ENCODE assay signal across 15 cellular contexts in the genomic region with DNA sequence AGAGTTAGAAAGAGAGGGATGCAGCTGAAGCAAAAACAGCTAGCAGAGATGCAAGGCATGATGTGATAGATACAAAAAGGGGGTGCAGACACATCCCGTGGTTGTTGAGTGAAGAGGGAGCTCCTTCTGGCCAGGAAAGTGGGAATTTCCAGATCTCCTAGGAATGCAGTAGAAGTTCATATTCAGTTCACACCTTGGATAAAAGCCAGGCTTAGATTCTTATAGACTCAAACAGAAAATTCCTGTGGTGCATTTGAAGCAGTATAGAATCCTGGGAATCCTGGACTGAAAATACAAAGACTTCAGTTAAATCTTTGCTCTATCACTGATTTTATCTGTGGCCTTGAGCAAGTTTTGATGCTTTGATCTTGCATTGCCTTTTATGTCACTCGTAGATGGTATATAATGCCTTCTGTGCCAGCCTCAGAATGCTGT. TPM values are rescaled to one million over a fixed set of nuclear protein-coding genes. Genes with fewer than 3 reads are reported as not detected.
A peak's percentile ranks its signal among the peaks of the same experiment; 100 is the strongest.
DNase-seq lines count a peak whose midpoint lies in the region; ATAC-seq and TF ChIP-seq lines count a peak whose summit lies in the region.
"Had no signal": no experiment of that assay in that cellular context is flagged by ENCODE, and none has a peak within 500 bp of the region (broad histone marks: within the 10 kb centered on the region; RNA-seq: fewer than 3 reads in every experiment).

No MANE protein-coding gene starts in this region.

- no peak for TF ChIP-seq CTCF in AG10803 (conservative IDR thresholded peaks at IDR 0.05; ENCODE audit: low read length)
- TF ChIP-seq CTCF in astrocyte of the spinal cord (IDR thresholded peaks at IDR 0.05; ENCODE audit: low read depth, low read length) = no peak
- TF ChIP-seq CTCF in kidney epithelial cell (IDR thresholded peaks at IDR 0.05; ENCODE audit: insufficient read depth, low read length, poor library complexity, severe bottlenecking) = no peak

- H3K27me3 ChIP-seq in kidney epithelial cell (ENCODE audit: control insufficient read depth, insufficient read depth, low read length) = no peaks in the 10 kb centered on the region
- H3K27me3 ChIP-seq: right atrium auricular region, upper lobe of right lung had no signal

- peak; percentile 89 for DNase-seq in AG10803 (ENCODE audit: low read depth)
- DNase-seq in HT1080 (ENCODE audit: low read depth) = peak; percentile 71
- DNase-seq in astrocyte of the spinal cord (ENCODE audit: low read depth, low spot score) = peak; percentile 79
- DNase-seq in kidney epithelial cell (ENCODE audit: low read depth) = peak; percentile 29
- no peak for DNase-seq in NCI-H2227 (lab: John Stamatoyannopoulos, UW; ENCODE audit: unreplicated experiment)
- no peak for DNase-seq in activated naive CD4-positive, alpha-beta T cell treated with Interleukin-2 at 50 U/mL for 16 hours
- DNase-seq: activated CD4-positive, CD25-positive, alpha-beta regulatory T cell; CD4-positive, CD25-positive, alpha-beta regulatory T cell; hippocampal formation; NCI-H446; upper lobe of right lung had no signal

- H3K36me3 ChIP-seq in kidney epithelial cell (ENCODE audit: control insufficient read depth, insufficient read depth, low read length) = no peaks in the 10 kb centered on the region

- in situ Hi-C loops in astrocyte of the spinal cord (cut with HindIII; ENCODE audit: low sequenced_read_pairs) = no loop called here

- H3K4me3 ChIP-seq in AG10803 (ENCODE audit: low read length) (no peak overlapping the region), astrocyte of the spinal cord (ENCODE audit: low read depth, low read length) (no peak overlapping the region), kidney epithelial cell (ENCODE audit: low read depth, low read length) (no peak overlapping the region)
- H3K4me3 ChIP-seq: coronary artery, right atrium auricular region, upper lobe of right lung had no signal

- ATAC-seq in GM18498 (IDR thresholded peaks at IDR 0.05; ENCODE audit: unreplicated experiment) (no peak), GM18520 (IDR thresholded peaks at IDR 0.05; ENCODE audit: unreplicated experiment) (no peak)
- ATAC-seq: upper lobe of right lung had no signal

RNA-seq across cellular contexts. Expression of a gene that starts 33.9 kb away (rescaled TPM):
- 24.4 and 28.3 TPM in 2 replicates for total RNA-seq in HT1080 (2014; rRNA removed; shearing (Covaris generic))
- 20.3 and 23.4 TPM in 2 replicates for polyA plus RNA-seq in HT1080 (2015; cell fraction: cytosol; rRNA removed)
- polyA plus RNA-seq in HT1080 (2015; cell fraction: nucleus; rRNA removed) = 35.4 and 36.7 TPM in 2 replicates
- total RNA-seq in kidney epithelial cell = 82.7 and 83.5 TPM in 2 replicates

RNA-seq across cellular contexts. Expression of a gene that starts 38.8 kb away (rescaled TPM):
- 9.9 and 11.8 TPM in 2 replicates for total RNA-seq in HT1080 (2014; rRNA removed; shearing (Covaris generic))
- polyA plus RNA-seq in HT1080 (2015; cell fraction: cytosol; rRNA removed) = 29.5 and 29.7 TPM in 2 replicates
- polyA plus RNA-seq in HT1080 (2015; cell fraction: nucleus; rRNA removed) = 5.9 and 8.7 TPM in 2 replicates
- total RNA-seq in kidney epithelial cell = 72.9 and 92.2 TPM in 2 replicates

Comparison
In these comparisons a context has a peak if more than half of its experiments do, and no peak if none do; other contexts are left out.
1. DNase-seq: peak in AG10803 (single experiment), HT1080 (single experiment), astrocyte of the spinal cord (single experiment) and kidney epithelial cell (single experiment); none in NCI-H2227 (single experiment) and activated naive CD4-positive, alpha-beta T cell treated with Interleukin-2 at 50 U/mL for 16 hours (single experiment).